2 cellular contexts compared by ENCODE assay signal in the genomic region with DNA sequence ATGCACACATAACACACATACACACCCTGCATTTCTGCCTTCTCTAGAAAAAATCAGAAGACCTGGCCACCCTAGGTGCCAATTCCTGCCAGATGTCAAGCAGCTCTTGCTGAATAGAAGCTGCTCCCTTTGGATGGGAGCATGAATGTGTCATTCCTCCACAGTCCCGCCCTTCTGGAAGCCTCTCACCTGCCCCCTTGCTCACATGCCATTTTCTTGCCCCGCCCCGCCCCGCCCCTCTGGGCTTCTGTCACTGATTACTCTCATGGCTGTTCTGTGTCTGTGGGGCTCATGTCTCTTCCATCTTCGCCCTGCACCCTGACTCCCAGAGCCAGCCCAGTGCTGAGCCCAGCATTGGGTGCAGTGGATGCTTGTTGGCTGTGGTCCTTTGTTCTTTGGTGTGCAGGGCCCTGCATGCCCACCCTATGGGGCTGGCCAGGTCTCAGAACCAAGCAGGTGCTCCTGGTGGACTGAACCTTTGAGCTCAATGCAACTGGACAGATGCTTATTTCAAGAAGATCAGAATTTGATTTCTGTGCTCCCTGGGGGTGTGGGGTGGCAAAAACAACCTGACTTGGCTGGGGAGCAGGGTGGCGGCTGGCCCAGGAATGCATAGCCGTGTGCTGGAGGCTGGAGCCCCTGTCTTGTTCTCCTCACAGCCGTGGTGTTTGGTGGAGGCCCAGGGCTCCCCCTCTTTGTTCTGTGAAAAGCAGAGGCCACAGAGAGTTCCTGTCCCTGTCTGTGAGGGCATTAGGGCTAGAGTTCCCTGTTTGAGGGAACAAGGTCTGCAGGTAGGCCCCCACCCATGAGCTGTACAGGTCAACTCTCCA.
TF ChIP-seq lines count a peak whose summit lies in the region.

No MANE protein-coding gene starts in this region.

TF ChIP-seq in A549, 52 proteins besides CTCF, POLR2A, EP300 and RAD21 (continued from another document):
- TF ChIP-seq ZC3H11A (IDR thresholded peaks at IDR 0.05) (no peak), JUNB (IDR thresholded peaks at IDR 0.05) (no peak), EHMT2 (IDR thresholded peaks at IDR 0.05; ENCODE audit: low read depth) (no peak), MYC (IDR thresholded peaks at IDR 0.05; ENCODE audit: borderline replicate concordance, low read length) (no peak), NFE2L2 (conservative IDR thresholded peaks at IDR 0.05; ENCODE audit: low read length) (no peak), USF2 (IDR thresholded peaks at IDR 0.05) (no peak), PHF8 (IDR thresholded peaks at IDR 0.05; ENCODE audit: borderline replicate concordance, low read depth) (no peak), NR3C1 (IDR thresholded peaks at IDR 0.05) (no peak), KDM1A (IDR thresholded peaks at IDR 0.05; ENCODE audit: low read depth) (no peak), RFX5 (IDR thresholded peaks at IDR 0.05) (no peak), BCL3 (IDR thresholded peaks at IDR 0.05) (no peak), KDM5A (IDR thresholded peaks at IDR 0.05) (no peak), ZNF302 (CRISPR knock-in tag; IDR thresholded peaks at IDR 0.05) (no peak), ZFP36 (IDR thresholded peaks at IDR 0.05; ENCODE audit: borderline replicate concordance, partially characterized antibody) (no peak)

TF ChIP-seq in HCT116, 20 proteins besides CTCF, POLR2A, EP300 and RAD21 (continued from another document):
- TF ChIP-seq, protein P1, sequence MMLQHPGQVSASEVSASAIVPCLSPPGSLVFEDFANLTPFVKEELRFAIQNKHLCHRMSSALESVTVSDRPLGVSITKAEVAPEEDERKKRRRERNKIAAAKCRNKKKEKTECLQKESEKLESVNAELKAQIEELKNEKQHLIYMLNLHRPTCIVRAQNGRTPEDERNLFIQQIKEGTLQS (IDR thresholded peaks at IDR 0.05) = no peak
- no peak for TF ChIP-seq ZBTB33 (IDR thresholded peaks at IDR 0.05; ENCODE audit: extremely low read depth, insufficient replicate concordance, low read length)
- no peak for TF ChIP-seq REST (IDR thresholded peaks at IDR 0.05; ENCODE audit: low read depth)
- no peak for TF ChIP-seq ZNF274 (IDR thresholded peaks at IDR 0.05; ENCODE audit: low read depth, low read length)
